In genomic region chr3:192409203-192409837, GRCh38 we compare ENCODE assay signal across 9 cellular contexts.
DNase-seq lines count a peak whose midpoint lies in the region; ATAC-seq lines count a peak whose summit lies in the region.
"Had no signal": no experiment of that assay in that cellular context is flagged by ENCODE, and none has a peak within 500 bp of the region (broad histone marks: within the 10 kb centered on the region; RNA-seq: fewer than 3 reads in every experiment).

No MANE protein-coding gene starts in this region.

- H3K9me3 Mint-ChIP-seq in activated T-cell treated with anti-CD3 and anti-CD28 coated beads, Interleukin-2, amount 50 U/mL, for 24 hours = no peaks in the 10 kb centered on the region
- H3K9me3 Mint-ChIP-seq: CD8-positive, alpha-beta T cell had no signal

- H3K36me3 ChIP-seq in MG63 = no peaks in the 10 kb centered on the region
- H3K36me3 ChIP-seq in mesodermal cell (ENCODE audit: control insufficient read depth, insufficient read depth, low read length) = no peaks in the 10 kb centered on the region

- H3K4me1 Mint-ChIP-seq in activated T-cell treated with anti-CD3 and anti-CD28 coated beads, Interleukin-2, amount 50 U/mL, for 24 hours (ENCODE audit: low read depth) = peaks cover 4% of the 10 kb centered on the region

- no peak for ATAC-seq in GM19455 (IDR thresholded peaks at IDR 0.05; ENCODE audit: unreplicated experiment)
- ATAC-seq in HG03469 (IDR thresholded peaks at IDR 0.05; ENCODE audit: unreplicated experiment) = no peak
- ATAC-seq: CD8-positive, alpha-beta T cell had no signal

- WGBS in mesodermal cell (ENCODE audit: insufficient coverage in 2 of 2), 2 experiments = 0% methylated on average over 43 to 49 of the region's 60 CpGs

- H3K9me3 ChIP-seq in MG63 = no peaks in the 10 kb centered on the region
- H3K9me3 ChIP-seq in mesodermal cell (ENCODE audit: control insufficient read depth, low read length) = no peaks in the 10 kb centered on the region

- peak; percentile 28 for DNase-seq in activated T-cell treated with anti-CD3 and anti-CD28 coated beads, Interleukin-2, amount 50 U/mL, for 24 hours
- DNase-seq in activated T-cell treated with anti-CD3 and anti-CD28 coated beads for 4 hours (no peak), MG63 (peak; percentile 63), ecto neural progenitor cell (ENCODE audit: low spot score) (peak; percentile 84)
- DNase-seq in stimulated activated naive CD4-positive, alpha-beta T cell treated with Interleukin-2 at 50 U/mL for 16 hours (lab: John Stamatoyannopoulos, UW) = no peak

- no peak overlapping the region for H3K4me3 Mint-ChIP-seq in activated T-cell treated with anti-CD3 and anti-CD28 coated beads, Interleukin-2, amount 50 U/mL, for 24 hours
- H3K4me3 Mint-ChIP-seq: CD8-positive, alpha-beta T cell had no signal

- peaks cover 59% of the 10 kb centered on the region for H3K27me3 Mint-ChIP-seq in activated T-cell treated with anti-CD3 and anti-CD28 coated beads, Interleukin-2, amount 50 U/mL, for 24 hours

- no peaks in the 10 kb centered on the region for H3K4me1 ChIP-seq in mesodermal cell (ENCODE audit: control insufficient read depth, insufficient read depth, low read length, poor library complexity, severe bottlenecking)

- peak overlapping the region; percentile 55 for H3K4me3 ChIP-seq in MG63
- H3K4me3 ChIP-seq in mesodermal cell (ENCODE audit: extremely low read depth, insufficient read depth, low read length, poor library complexity, severe bottlenecking) = peak overlapping the region; percentile 53

- peaks cover 50% of the 10 kb centered on the region for H3K27me3 ChIP-seq in MG63

- no peaks in the 10 kb centered on the region for H3K36me3 Mint-ChIP-seq in activated T-cell treated with anti-CD3 and anti-CD28 coated beads, Interleukin-2, amount 50 U/mL, for 24 hours (ENCODE audit: low read depth)
- H3K36me3 Mint-ChIP-seq: CD8-positive, alpha-beta T cell had no signal

- no peak overlapping the region for H3K27ac Mint-ChIP-seq in activated T-cell treated with anti-CD3 and anti-CD28 coated beads, Interleukin-2, amount 50 U/mL, for 24 hours
- H3K27ac Mint-ChIP-seq: CD8-positive, alpha-beta T cell had no signal

- no peak overlapping the region for H3K27ac ChIP-seq in mesodermal cell (ENCODE audit: low read depth, low read length, severe bottlenecking)

Comparison
In these comparisons a context has a peak if more than half of its experiments do, and no peak if none do; other contexts are left out.
1. DNase-seq: peak in activated T-cell treated with anti-CD3 and anti-CD28 coated beads, Interleukin-2, amount 50 U/mL, for 24 hours (single experiment), MG63 (single experiment) and ecto neural progenitor cell (single experiment); none in activated T-cell treated with anti-CD3 and anti-CD28 coated beads for 4 hours (single experiment) and stimulated activated naive CD4-positive, alpha-beta T cell treated with Interleukin-2 at 50 U/mL for 16 hours (single experiment).